Comparison of ENCODE assay signal across 27 cellular contexts in the genomic region with DNA sequence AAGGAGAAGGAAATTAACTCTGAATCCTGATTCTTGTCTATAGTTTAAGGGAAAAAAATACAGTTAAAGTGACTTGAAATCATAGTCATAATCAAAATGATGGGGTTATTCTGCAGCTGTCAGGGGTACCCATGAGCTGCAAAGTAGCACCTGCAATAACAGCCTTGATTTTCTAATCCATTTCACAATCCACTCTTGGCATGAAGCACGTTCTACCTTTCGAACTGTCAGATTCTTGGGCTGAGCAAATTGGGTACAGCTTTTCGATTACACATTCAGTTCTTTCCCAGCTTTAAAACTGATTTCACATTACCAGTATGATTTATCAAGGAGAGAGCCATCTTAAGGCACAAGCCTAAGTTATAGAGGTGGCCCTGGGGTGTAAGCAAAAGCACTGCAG.
"Had no signal": no experiment of that assay in that cellular context is flagged by ENCODE, and none has a peak within 500 bp of the region (broad histone marks: within the 10 kb centered on the region; RNA-seq: fewer than 3 reads in every experiment).

No MANE protein-coding gene starts in this region.

- H3K4me3 Mint-ChIP-seq: naive B cell; naive thymus-derived CD8-positive, alpha-beta T cell; natural killer cell treated with Interleukin-12 subunit alpha and Interleukin-12 subunit beta and Interleukin-15 and Interleukin-18, amount 100 ng/mL, for 72 hours; nephron progenitor cell; neural crest cell; stimulated activated effector memory CD8-positive, alpha-beta T cell treated with anti-CD3 and anti-CD28 coated beads, Interleukin-12 subunit alpha, Interleukin-12 subunit beta, amount 100 ng/mL, for 72 hours; stimulated activated naive B cell treated with anti-CD40 and anti-IgM and Interleukin-4, amounts not matched to agents 10 μg/mL and 1 μg/mL and 100 μg/mL, for 72 hours; stimulated activated naive CD8-positive, alpha-beta T cell treated with anti-CD3 and anti-CD28 coated beads, Interleukin-15, Interleukin-2, amounts not matched to agents 100 ng/mL and 50 ng/mL, for 24 hours had no signal

- ATAC-seq: naive thymus-derived CD8-positive, alpha-beta T cell; natural killer cell treated with Interleukin-12 subunit alpha and Interleukin-12 subunit beta and Interleukin-15 and Interleukin-18, amount 100 ng/mL, for 72 hours; psoas muscle; right cardiac atrium; sciatic nerve; stimulated activated effector memory CD8-positive, alpha-beta T cell treated with anti-CD3 and anti-CD28 coated beads, Interleukin-12 subunit alpha, Interleukin-12 subunit beta, amount 100 ng/mL, for 72 hours; stimulated activated naive B cell treated with anti-CD40 and anti-IgM and Interleukin-4, amounts not matched to agents 10 μg/mL and 1 μg/mL and 100 μg/mL, for 72 hours had no signal

- FAIRE-seq: pancreas, urothelium cell line had no signal

- H3K4me1 ChIP-seq: psoas muscle, stomach, thyroid gland, tibial nerve, upper lobe of left lung, vagina had no signal

- H3K27me3 ChIP-seq: neutrophil, pancreas, stomach, thyroid gland, tibial nerve, upper lobe of left lung, vagina had no signal

- H3K36me3 ChIP-seq: neutrophil, pancreas, stomach, thoracic aorta, thyroid gland, tibial nerve, upper lobe of left lung, vagina had no signal

- DNase-seq: naive B cell; naive thymus-derived CD8-positive, alpha-beta T cell; nephron progenitor cell; nucleus accumbens; pancreas; psoas muscle; right cardiac atrium; stimulated activated CD4-positive, alpha-beta T cell treated with anti-CD3 and anti-CD28 coated beads, Interleukin-15, amount 100 ng/mL, for 24 hours; stimulated activated CD4-positive, alpha-beta T cell treated with anti-CD3 and anti-CD28 coated beads, Interleukin-2, amount 100 ng/mL, for 24 hours; stimulated activated CD4-positive, alpha-beta T cell treated with anti-CD3 and anti-CD28 coated beads, Interleukin-2, amount 100 ng/mL, for 48 hours; stimulated activated CD4-positive, alpha-beta T cell treated with anti-CD3 and anti-CD28 coated beads, Interleukin-4, amount 100 ng/mL, for 24 hours; stimulated activated naive B cell treated with anti-CD40 and anti-IgM and Interleukin-4, amounts not matched to agents 10 μg/mL and 1 μg/mL and 100 μg/mL, for 72 hours; stimulated activated naive CD4-positive, alpha-beta T cell treated with Interleukin-2 at 50 U/mL for 16 hours; stomach; thyroid gland; upper lobe of left lung had no signal

- H3K36me3 Mint-ChIP-seq: naive B cell; naive thymus-derived CD8-positive, alpha-beta T cell; natural killer cell treated with Interleukin-12 subunit alpha and Interleukin-12 subunit beta and Interleukin-15 and Interleukin-18, amount 100 ng/mL, for 72 hours; stimulated activated effector memory CD8-positive, alpha-beta T cell treated with anti-CD3 and anti-CD28 coated beads, Interleukin-12 subunit alpha, Interleukin-12 subunit beta, amount 100 ng/mL, for 72 hours; stimulated activated naive B cell treated with anti-CD40 and anti-IgM and Interleukin-4, amounts not matched to agents 10 μg/mL and 1 μg/mL and 100 μg/mL, for 72 hours had no signal

- H3K4me3 ChIP-seq: pancreas, psoas muscle, skin epidermis, stomach, thoracic aorta, thyroid gland, tibial nerve, upper lobe of left lung, vagina had no signal

- H3K9me3 Mint-ChIP-seq: natural killer cell treated with Interleukin-12 subunit alpha and Interleukin-12 subunit beta and Interleukin-15 and Interleukin-18, amount 100 ng/mL, for 72 hours; stimulated activated effector memory CD8-positive, alpha-beta T cell treated with anti-CD3 and anti-CD28 coated beads, Interleukin-12 subunit alpha, Interleukin-12 subunit beta, amount 100 ng/mL, for 72 hours; stimulated activated naive CD8-positive, alpha-beta T cell treated with anti-CD3 and anti-CD28 coated beads, Interleukin-15, Interleukin-2, amounts not matched to agents 100 ng/mL and 50 ng/mL, for 24 hours had no signal

- H3K4me1 Mint-ChIP-seq: naive B cell; naive thymus-derived CD8-positive, alpha-beta T cell; nephron progenitor cell; neural crest cell; stimulated activated naive B cell treated with anti-CD40 and anti-IgM and Interleukin-4, amounts not matched to agents 10 μg/mL and 1 μg/mL and 100 μg/mL, for 72 hours had no signal

- H3K27ac ChIP-seq: neutrophil, psoas muscle, skin epidermis, stomach, thoracic aorta, thyroid gland, tibial nerve, upper lobe of left lung, vagina had no signal

- H3K27ac Mint-ChIP-seq: naive thymus-derived CD8-positive, alpha-beta T cell; natural killer cell treated with Interleukin-12 subunit alpha and Interleukin-12 subunit beta and Interleukin-15 and Interleukin-18, amount 100 ng/mL, for 72 hours; nephron progenitor cell; stimulated activated effector memory CD8-positive, alpha-beta T cell treated with anti-CD3 and anti-CD28 coated beads, Interleukin-12 subunit alpha, Interleukin-12 subunit beta, amount 100 ng/mL, for 72 hours; stimulated activated naive B cell treated with anti-CD40 and anti-IgM and Interleukin-4, amounts not matched to agents 10 μg/mL and 1 μg/mL and 100 μg/mL, for 72 hours; stimulated activated naive CD8-positive, alpha-beta T cell treated with anti-CD3 and anti-CD28 coated beads, Interleukin-15, Interleukin-2, amounts not matched to agents 100 ng/mL and 50 ng/mL, for 24 hours had no signal

- H3K9me3 ChIP-seq: neutrophil, pancreas, psoas muscle, stomach, thoracic aorta, thyroid gland, tibial nerve, upper lobe of left lung, vagina had no signal

- H3K27me3 Mint-ChIP-seq: stimulated activated naive B cell treated with anti-CD40 and anti-IgM and Interleukin-4, amounts not matched to agents 10 μg/mL and 1 μg/mL and 100 μg/mL, for 72 hours had no signal
